18 cellular contexts compared by ENCODE assay signal in the genomic region with DNA sequence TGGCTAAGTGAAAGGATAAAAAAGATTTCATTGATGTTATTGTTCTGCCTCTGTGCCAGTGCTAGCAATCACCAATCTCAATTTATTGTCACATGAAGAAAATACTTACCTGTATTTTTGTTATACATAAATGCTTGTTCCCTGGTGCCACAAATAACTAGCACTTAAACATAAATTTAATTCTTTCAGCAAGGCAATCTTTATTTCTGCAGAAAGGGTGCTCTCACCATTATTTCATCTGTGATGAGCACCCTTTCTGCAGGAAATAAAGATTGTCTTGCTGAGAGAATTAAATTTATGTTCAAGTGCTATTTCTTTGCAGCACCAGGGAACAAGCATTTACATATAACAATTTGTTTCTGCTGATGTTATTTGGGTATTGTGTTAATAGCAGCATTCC.
A peak's percentile ranks its signal among the peaks of the same experiment; 100 is the strongest.
DNase-seq lines count a peak whose midpoint lies in the region; ATAC-seq and TF ChIP-seq lines count a peak whose summit lies in the region.
"Had no signal": no experiment of that assay in that cellular context is flagged by ENCODE, and none has a peak within 500 bp of the region (broad histone marks: within the 10 kb centered on the region; RNA-seq: fewer than 3 reads in every experiment).

No MANE protein-coding gene starts in this region.

- no peaks in the 10 kb centered on the region for H3K27me3 ChIP-seq in esophagus muscularis mucosa
- H3K27me3 ChIP-seq: BLaER1 treated with 17β-estradiol and CSF1 and Interleukin-3, amounts not matched to agents 10 nM and 100 nM had no signal

- TF ChIP-seq CTCF in esophagus muscularis mucosa (IDR thresholded peaks at IDR 0.05), result no peak

- no peak overlapping the region for H3K4me3 ChIP-seq in esophagus muscularis mucosa
- H3K4me3 ChIP-seq: A549; BLaER1 treated with 17β-estradiol and CSF1 and Interleukin-3, amounts not matched to agents 10 nM and 100 nM had no signal

- intact Hi-C loops in esophagus muscularis mucosa (cut with DNase I), result no loop called here

- no peaks in the 10 kb centered on the region for H3K4me1 Mint-ChIP-seq in natural killer cell treated with Interleukin-12 subunit alpha and Interleukin-12 subunit beta and Interleukin-15 and Interleukin-18, amount 100 ng/mL, for 72 hours (ENCODE audit: low read depth in 2 of 2)
- H3K4me1 Mint-ChIP-seq: B cell had no signal

- TF ChIP-seq EP300 in esophagus muscularis mucosa (IDR thresholded peaks at IDR 0.05), result no peak

- H3K36me3 ChIP-seq in esophagus muscularis mucosa, result no peaks in the 10 kb centered on the region

- H3K9me3 Mint-ChIP-seq in natural killer cell treated with Interleukin-12 subunit alpha and Interleukin-12 subunit beta and Interleukin-15 and Interleukin-18, amount 100 ng/mL, for 72 hours, result peaks cover 3% of the 10 kb centered on the region

- H3K27ac ChIP-seq in esophagus muscularis mucosa (replicated peaks in 1 of 4), result no peak overlapping the region
- H3K27ac ChIP-seq: 22Rv1; A549; BLaER1 treated with 17β-estradiol and CSF1 and Interleukin-3, amounts not matched to agents 10 nM and 100 nM; C4-2B had no signal

- H3K27ac Mint-ChIP-seq in natural killer cell treated with Interleukin-12 subunit alpha and Interleukin-12 subunit beta and Interleukin-15 and Interleukin-18, amount 100 ng/mL, for 72 hours, result no peak overlapping the region
- H3K27ac Mint-ChIP-seq: B cell; CD4-positive, alpha-beta T cell; CD8-positive, alpha-beta T cell had no signal

- H3K27me3 Mint-ChIP-seq in natural killer cell treated with Interleukin-12 subunit alpha and Interleukin-12 subunit beta and Interleukin-15 and Interleukin-18, amount 100 ng/mL, for 72 hours, result peaks cover 0 to 6% of the 10 kb centered on the region in 2 donors
- H3K27me3 Mint-ChIP-seq: B cell; CD4-positive, alpha-beta T cell had no signal

- H3K4me3 Mint-ChIP-seq in natural killer cell treated with Interleukin-12 subunit alpha and Interleukin-12 subunit beta and Interleukin-15 and Interleukin-18, amount 100 ng/mL, for 72 hours, result no peak overlapping the region
- H3K4me3 Mint-ChIP-seq: B cell; CD4-positive, alpha-beta T cell; CD8-positive, alpha-beta T cell had no signal

- no peak for TF ChIP-seq POLR2A in esophagus muscularis mucosa (IDR thresholded peaks at IDR 0.05; ENCODE audit: low read depth)

- peak; percentile 14 for DNase-seq in DMS53 (lab: John Stamatoyannopoulos, UW)
- no peak for DNase-seq in DMS53 treated with DMSO at 0.1 percent for 48 hours (lab: John Stamatoyannopoulos, UW; ENCODE audit: unreplicated experiment)
- peak; percentile 11 for DNase-seq in OCI-M1 (lab: John Stamatoyannopoulos, UW)
- DNase-seq in esophagus muscularis mucosa (ENCODE audit: extremely low spot score), result peak; percentile 1
- no peak for DNase-seq in natural killer cell treated with Interleukin-12 subunit alpha and Interleukin-12 subunit beta and Interleukin-15 and Interleukin-18, amount 100 ng/mL, for 72 hours (ENCODE audit: low spot score)
- DNase-seq: AML-193; Caco-2; Calu3; CD4-positive, alpha-beta T cell; CD8-positive, alpha-beta T cell; DMS79 treated with DMSO at 0.1 percent for 48 hours; GF-D8 had no signal

- ATAC-seq in natural killer cell treated with Interleukin-12 subunit alpha and Interleukin-12 subunit beta and Interleukin-15 and Interleukin-18, amount 100 ng/mL, for 72 hours, result no peak
- no peak for ATAC-seq in GM19395 (IDR thresholded peaks at IDR 0.05; ENCODE audit: unreplicated experiment)
- ATAC-seq: A549; CD8-positive, alpha-beta T cell had no signal

- H3K4me1 ChIP-seq in esophagus muscularis mucosa, result no peaks in the 10 kb centered on the region
- H3K4me1 ChIP-seq: A549; BLaER1 treated with 17β-estradiol and CSF1 and Interleukin-3, amounts not matched to agents 10 nM and 100 nM; Caco-2 had no signal

- H3K36me3 Mint-ChIP-seq in natural killer cell treated with Interleukin-12 subunit alpha and Interleukin-12 subunit beta and Interleukin-15 and Interleukin-18, amount 100 ng/mL, for 72 hours, result no peaks in the 10 kb centered on the region
- H3K36me3 Mint-ChIP-seq: CD8-positive, alpha-beta T cell had no signal

- H3K9me3 ChIP-seq in esophagus muscularis mucosa, result peaks cover 0 to 20% (median 12%) of the 10 kb centered on the region in 4 donors
- H3K9me3 ChIP-seq: Caco-2 had no signal

Comparison
In these comparisons a context has a peak if more than half of its experiments do, and no peak if none do; other contexts are left out.
1. DNase-seq: peak in DMS53 (single experiment), OCI-M1 (single experiment) and esophagus muscularis mucosa (single experiment); none in DMS53 treated with DMSO at 0.1 percent for 48 hours (single experiment) and natural killer cell treated with Interleukin-12 subunit alpha and Interleukin-12 subunit beta and Interleukin-15 and Interleukin-18, amount 100 ng/mL, for 72 hours (single experiment).